In the genomic region with DNA sequence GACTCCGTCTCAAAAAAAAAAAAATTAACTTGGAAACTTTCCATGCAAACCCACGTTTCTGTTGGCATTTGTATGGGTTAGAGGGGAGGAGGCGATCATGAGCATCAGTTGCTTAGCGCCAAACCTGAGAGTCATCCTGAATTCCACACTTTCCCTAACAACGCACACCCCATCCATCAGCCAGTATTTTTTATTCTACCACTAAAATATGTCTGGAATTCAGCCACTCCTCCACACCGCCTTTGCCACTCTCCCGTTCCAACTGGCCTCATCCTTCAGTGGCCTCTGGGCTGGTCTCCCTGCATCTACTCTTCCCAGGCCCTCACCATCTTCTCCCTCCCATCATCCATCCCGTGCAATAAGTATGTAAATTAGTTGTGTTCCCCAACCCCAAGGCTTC, we compare ENCODE assay signal across 1 cellular context.
TF ChIP-seq lines count a peak whose summit lies in the region.

No MANE protein-coding gene starts in this region.

TF ChIP-seq in IMR-90, 13 proteins besides CTCF, POLR2A, EP300 and RAD21:
- TF ChIP-seq MAFK (IDR thresholded peaks at IDR 0.05; ENCODE audit: low read depth, low read length) (no peak), BHLHE40 (IDR thresholded peaks at IDR 0.05; ENCODE audit: low read depth, low read length) (no peak), MAZ (IDR thresholded peaks at IDR 0.05; ENCODE audit: borderline replicate concordance, low read depth, low read length) (no peak), MXI1 (IDR thresholded peaks at IDR 0.05; ENCODE audit: borderline replicate concordance, low read depth, low read length) (no peak), FOS (IDR thresholded peaks at IDR 0.05; ENCODE audit: low read depth, low read length) (no peak), RFX5 (IDR thresholded peaks at IDR 0.05; ENCODE audit: low read depth, low read length) (no peak), RCOR1 (IDR thresholded peaks at IDR 0.05; ENCODE audit: insufficient replicate concordance, low read length) (no peak), SMC3 (IDR thresholded peaks at IDR 0.05; ENCODE audit: low read depth, low read length) (no peak), CHD1 (IDR thresholded peaks at IDR 0.05; ENCODE audit: low read depth, low read length) (no peak)
- TF ChIP-seq, protein P1, sequence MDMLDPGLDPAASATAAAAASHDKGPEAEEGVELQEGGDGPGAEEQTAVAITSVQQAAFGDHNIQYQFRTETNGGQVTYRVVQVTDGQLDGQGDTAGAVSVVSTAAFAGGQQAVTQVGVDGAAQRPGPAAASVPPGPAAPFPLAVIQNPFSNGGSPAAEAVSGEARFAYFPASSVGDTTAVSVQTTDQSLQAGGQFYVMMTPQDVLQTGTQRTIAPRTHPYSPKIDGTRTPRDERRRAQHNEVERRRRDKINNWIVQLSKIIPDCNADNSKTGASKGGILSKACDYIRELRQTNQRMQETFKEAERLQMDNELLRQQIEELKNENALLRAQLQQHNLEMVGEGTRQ (IDR thresholded peaks at IDR 0.05; ENCODE audit: low read depth, low read length): no peak
- TF ChIP-seq, protein P2, sequence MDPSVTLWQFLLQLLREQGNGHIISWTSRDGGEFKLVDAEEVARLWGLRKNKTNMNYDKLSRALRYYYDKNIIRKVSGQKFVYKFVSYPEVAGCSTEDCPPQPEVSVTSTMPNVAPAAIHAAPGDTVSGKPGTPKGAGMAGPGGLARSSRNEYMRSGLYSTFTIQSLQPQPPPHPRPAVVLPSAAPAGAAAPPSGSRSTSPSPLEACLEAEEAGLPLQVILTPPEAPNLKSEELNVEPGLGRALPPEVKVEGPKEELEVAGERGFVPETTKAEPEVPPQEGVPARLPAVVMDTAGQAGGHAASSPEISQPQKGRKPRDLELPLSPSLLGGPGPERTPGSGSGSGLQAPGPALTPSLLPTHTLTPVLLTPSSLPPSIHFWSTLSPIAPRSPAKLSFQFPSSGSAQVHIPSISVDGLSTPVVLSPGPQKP (IDR thresholded peaks at IDR 0.05; ENCODE audit: borderline replicate concordance, low read depth, low read length): no peak
